Comparison of ENCODE assay signal across 1 cellular context in the genomic region with DNA sequence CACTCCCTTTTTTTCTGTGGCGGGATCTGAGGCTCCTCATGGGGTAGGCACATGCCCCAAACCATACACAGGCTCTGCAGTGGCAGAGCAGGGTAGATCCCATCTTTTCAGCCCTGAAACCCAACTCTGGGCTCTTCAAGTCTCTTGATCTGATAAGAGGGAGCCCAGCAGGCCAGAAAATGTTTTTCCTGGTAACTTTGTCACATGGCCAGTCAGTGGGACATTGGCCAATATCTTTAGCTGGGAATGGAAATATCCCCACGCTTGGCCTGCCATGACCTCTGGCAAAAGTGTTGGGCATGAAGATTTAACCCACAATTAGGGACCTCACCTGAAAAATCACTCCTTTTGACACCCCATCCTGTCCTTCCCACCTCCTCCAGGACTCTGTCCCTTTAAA.
TF ChIP-seq lines count a peak whose summit lies in the region.

No MANE protein-coding gene starts in this region.

TF ChIP-seq in SK-N-SH, 30 proteins besides CTCF, POLR2A, EP300 and RAD21 (continued from another document):
- TF ChIP-seq, protein P1, sequence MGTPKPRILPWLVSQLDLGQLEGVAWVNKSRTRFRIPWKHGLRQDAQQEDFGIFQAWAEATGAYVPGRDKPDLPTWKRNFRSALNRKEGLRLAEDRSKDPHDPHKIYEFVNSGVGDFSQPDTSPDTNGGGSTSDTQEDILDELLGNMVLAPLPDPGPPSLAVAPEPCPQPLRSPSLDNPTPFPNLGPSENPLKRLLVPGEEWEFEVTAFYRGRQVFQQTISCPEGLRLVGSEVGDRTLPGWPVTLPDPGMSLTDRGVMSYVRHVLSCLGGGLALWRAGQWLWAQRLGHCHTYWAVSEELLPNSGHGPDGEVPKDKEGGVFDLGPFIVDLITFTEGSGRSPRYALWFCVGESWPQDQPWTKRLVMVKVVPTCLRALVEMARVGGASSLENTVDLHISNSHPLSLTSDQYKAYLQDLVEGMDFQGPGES (IDR thresholded peaks at IDR 0.05; ENCODE audit: low read depth, low read length), result no peak
- no peak for TF ChIP-seq TAF1 (IDR thresholded peaks at IDR 0.05; ENCODE audit: borderline replicate concordance, low read depth, low read length)
- no peak for TF ChIP-seq YY1 (IDR thresholded peaks at IDR 0.05; ENCODE audit: low read depth)
- TF ChIP-seq SMC3 (IDR thresholded peaks at IDR 0.05; ENCODE audit: low read depth, low read length), result no peak
